14 cellular contexts compared by ENCODE assay signal in genomic region chr16:87548086-87548485, GRCh38.
DNase-seq lines count a peak whose midpoint lies in the region; ATAC-seq and TF ChIP-seq lines count a peak whose summit lies in the region.
"Had no signal": no experiment of that assay in that cellular context is flagged by ENCODE, and none has a peak within 500 bp of the region (broad histone marks: within the 10 kb centered on the region; RNA-seq: fewer than 3 reads in every experiment).

No MANE protein-coding gene starts in this region.

- TF ChIP-seq POLR2A in NB4 (IDR thresholded peaks at IDR 0.05; ENCODE audit: extremely low read depth, insufficient read length), result no peak

- H3K27ac Mint-ChIP-seq in stimulated activated effector memory CD8-positive, alpha-beta T cell treated with anti-CD3 and anti-CD28 coated beads, Interleukin-12 subunit alpha, Interleukin-12 subunit beta, amount 100 ng/mL, for 72 hours, result peak overlapping the region; percentile 40
- H3K27ac Mint-ChIP-seq: B cell; CD4-positive, alpha-beta T cell had no signal

- DNase-seq in NB4 (ENCODE audit: low read depth) (peak; percentile 32), UCSD-AML1 (lab: John Stamatoyannopoulos, UW; ENCODE audit: unreplicated experiment) (peak; percentile 60), fibroblast of pulmonary artery (ENCODE audit: low read depth) (no peak), HuH-7 (ENCODE audit: low spot score) (no peak), activated T-cell treated with anti-CD3 and anti-CD28 coated beads for 4 hours (no peak)
- no peak for DNase-seq in stimulated activated effector memory CD8-positive, alpha-beta T cell treated with anti-CD3 and anti-CD28 coated beads, Interleukin-12 subunit alpha, Interleukin-12 subunit beta, amount 100 ng/mL, for 72 hours (ENCODE audit: low spot score in 2 of 2)
- DNase-seq in effector CD8-positive, alpha-beta T cell (lab: John Stamatoyannopoulos, UW), result no peak
- DNase-seq: C1 segment of cervical spinal cord; CD4-positive, alpha-beta T cell; DMS79; GOT3; H9 had no signal

- no peaks in the 10 kb centered on the region for H3K9me3 Mint-ChIP-seq in stimulated activated effector memory CD8-positive, alpha-beta T cell treated with anti-CD3 and anti-CD28 coated beads, Interleukin-12 subunit alpha, Interleukin-12 subunit beta, amount 100 ng/mL, for 72 hours
- H3K9me3 Mint-ChIP-seq: CD4-positive, alpha-beta T cell had no signal

- peaks cover 18% of the 10 kb centered on the region for H3K4me1 Mint-ChIP-seq in stimulated activated effector memory CD8-positive, alpha-beta T cell treated with anti-CD3 and anti-CD28 coated beads, Interleukin-12 subunit alpha, Interleukin-12 subunit beta, amount 100 ng/mL, for 72 hours
- H3K4me1 Mint-ChIP-seq: B cell had no signal

- TF ChIP-seq CTCF in NB4 (IDR thresholded peaks at IDR 0.05; ENCODE audit: low read depth, low read length) (no peak), fibroblast of pulmonary artery (IDR thresholded peaks at IDR 0.05; ENCODE audit: low read length, missing control alignments) (peak; percentile 10)

- H3K4me3 Mint-ChIP-seq in stimulated activated effector memory CD8-positive, alpha-beta T cell treated with anti-CD3 and anti-CD28 coated beads, Interleukin-12 subunit alpha, Interleukin-12 subunit beta, amount 100 ng/mL, for 72 hours, result no peak overlapping the region
- H3K4me3 Mint-ChIP-seq: B cell; CD4-positive, alpha-beta T cell; H9 had no signal

- H3K36me3 Mint-ChIP-seq in stimulated activated effector memory CD8-positive, alpha-beta T cell treated with anti-CD3 and anti-CD28 coated beads, Interleukin-12 subunit alpha, Interleukin-12 subunit beta, amount 100 ng/mL, for 72 hours, result peaks cover 6% of the 10 kb centered on the region

- H3K4me3 ChIP-seq in NB4 (ENCODE audit: low read depth, low read length) (no peak overlapping the region), fibroblast of pulmonary artery (replicated peaks; ENCODE audit: low read depth, low read length) (no peak overlapping the region)
- H3K4me3 ChIP-seq: GM12878 had no signal

- no peak for ATAC-seq in stimulated activated effector memory CD8-positive, alpha-beta T cell treated with anti-CD3 and anti-CD28 coated beads, Interleukin-12 subunit alpha, Interleukin-12 subunit beta, amount 100 ng/mL, for 72 hours
- ATAC-seq: GM12878 had no signal

Comparison
In these comparisons a context has a peak if more than half of its experiments do, and no peak if none do; other contexts are left out.
1. DNase-seq: peak in NB4 (single experiment) and UCSD-AML1 (single experiment); none in fibroblast of pulmonary artery (single experiment), stimulated activated effector memory CD8-positive, alpha-beta T cell treated with anti-CD3 and anti-CD28 coated beads, Interleukin-12 subunit alpha, Interleukin-12 subunit beta, amount 100 ng/mL, for 72 hours (0 of 2), HuH-7 (single experiment), activated T-cell treated with anti-CD3 and anti-CD28 coated beads for 4 hours (single experiment) and effector CD8-positive, alpha-beta T cell (single experiment).